8 cellular contexts compared by ENCODE assay signal in genomic region chr18:9916067-9916684, GRCh38. TPM values are rescaled to one million over a fixed set of nuclear protein-coding genes. Genes with fewer than 3 reads are reported as not detected.
A peak's percentile ranks its signal among the peaks of the same experiment; 100 is the strongest.
DNase-seq lines count a peak whose midpoint lies in the region; ATAC-seq and TF ChIP-seq lines count a peak whose summit lies in the region.

No MANE protein-coding gene starts in this region.

- H3K9me3 ChIP-seq in HCT116 (ENCODE audit: control insufficient read depth in 1 of 2, insufficient read depth in 1 of 2, low read depth in 1 of 2, low read length in 2 of 2): no peaks in the 10 kb centered on the region
- H3K9me3 ChIP-seq in SU-DHL-6 (ENCODE audit: insufficient read depth, low read length): no peaks in the 10 kb centered on the region

- TF ChIP-seq RAD21 in HCT116 (IDR thresholded peaks at IDR 0.05; ENCODE audit: low read depth): no peak

- POLR2A ChIA-PET in HCT116 (lab: Charles Lee): no interaction called here

- H3K4me2 ChIP-seq in HCT116 (ENCODE audit: low read length) (peak overlapping the region; percentile 74), SU-DHL-6 (ENCODE audit: low read depth, low read length, poor library complexity, severe bottlenecking) (peak overlapping the region; percentile 91)

- no peak for DNase-seq in HCT116 (ENCODE audit: low read depth, low spot score)
- peak; percentile 39 for DNase-seq in fibroblast of the aortic adventitia (ENCODE audit: low read depth)
- DNase-seq in NCI-H446 treated with DMSO at 0.1 percent for 48 hours (lab: John Stamatoyannopoulos, UW): no peak
- DNase-seq in DMS79 treated with DMSO at 0.1 percent for 48 hours (lab: John Stamatoyannopoulos, UW): no peak
- DNase-seq in NCI-H2029 (lab: John Stamatoyannopoulos, UW): no peak

- H3K27me3 ChIP-seq in HCT116 (ENCODE audit: insufficient read depth, low read length) (no peaks in the 10 kb centered on the region), SU-DHL-6 (ENCODE audit: low read length) (no peaks in the 10 kb centered on the region)

- RAD21 ChIA-PET in HCT116 (lab: Charles Lee; ENCODE audit: low non-redundant PET in 1 of 2, low total read pairs in 2 of 2, uncharacterized antibody in 2 of 2, unreplicated experiment in 2 of 2): no interaction called here

- TF ChIP-seq CTCF in HCT116 (IDR thresholded peaks at IDR 0.05 in 2 of 3, conservative IDR thresholded peaks at IDR 0.05 in 1 of 3; ENCODE audit: borderline replicate concordance in 1 of 3, insufficient read depth in 1 of 3, low read depth in 2 of 3, low read length in 2 of 3): no peak
- no peak for TF ChIP-seq CTCF in SU-DHL-6 (IDR thresholded peaks at IDR 0.05; ENCODE audit: insufficient read depth, low read length, poor library complexity, severe bottlenecking)
- TF ChIP-seq CTCF in fibroblast of the aortic adventitia (IDR thresholded peaks at IDR 0.05; ENCODE audit: insufficient read depth, low read length): no peak

- BruUV-seq in HCT116 (replicated peaks; lab: Mats Ljungman, UMichigan): no TSS peak

- no peak for TF ChIP-seq POLR2A in HCT116 (IDR thresholded peaks at IDR 0.05; ENCODE audit: borderline replicate concordance, extremely low read depth, insufficient read depth, insufficient read length)

- H3K9me2 ChIP-seq in HCT116 (ENCODE audit: insufficient read depth) (no peaks in the 10 kb centered on the region), SU-DHL-6 (replicated peaks; ENCODE audit: insufficient read depth, low read length) (no peaks in the 10 kb centered on the region)

- peaks cover 67% of the 10 kb centered on the region for H3K79me2 ChIP-seq in HCT116 (ENCODE audit: insufficient read depth, low read length)
- peaks cover 71% of the 10 kb centered on the region for H3K79me2 ChIP-seq in SU-DHL-6 (ENCODE audit: insufficient read depth, low read length)

- H3K9ac ChIP-seq in HCT116 (ENCODE audit: low read length) (peak overlapping the region; percentile 85), SU-DHL-6 (ENCODE audit: low read length) (peak overlapping the region; percentile 96)

- H2AFZ ChIP-seq in HCT116 (ENCODE audit: low read depth, low read length, poor library complexity, severe bottlenecking) (no peak overlapping the region), SU-DHL-6 (ENCODE audit: low read depth, low read length, severe bottlenecking) (no peak overlapping the region)

- 0 out of 2 replicates have a peak, but pooled peaks cover 7% of the 10 kb centered on the region for H3F3A ChIP-seq in SU-DHL-6 (ENCODE audit: insufficient read depth)

- H3K4me3 ChIP-seq in HCT116 (replicated peaks in 1 of 2; ENCODE audit: low read depth in 1 of 2, low read length in 2 of 2) (peak overlapping the region; percentile 64 to 78), SU-DHL-6 (ENCODE audit: insufficient read depth, low read length, poor library complexity, severe bottlenecking) (peak overlapping the region; percentile 61), fibroblast of the aortic adventitia (ENCODE audit: low read depth, low read length) (peak overlapping the region; percentile 83), skin epidermis (peak overlapping the region in 5 of 7 experiments; percentile 2 to 98 (median 89))

- peaks cover 49 to 63% of the 10 kb centered on the region in 2 experiments for H3K4me1 ChIP-seq in HCT116 (ENCODE audit: control insufficient read depth in 1 of 2, insufficient read depth in 2 of 2, low read length in 2 of 2)

- intact Hi-C loops in HCT116 (cut with micrococcal nuclease): loop anchor here (10.0 kb wide), 1 partner anchor 301 kb away; the partner anchor contains the start of gene PPP4R1

- peaks cover 47% of the 10 kb centered on the region for H4K20me1 ChIP-seq in HCT116 (ENCODE audit: insufficient read depth)
- H4K20me1 ChIP-seq in SU-DHL-6 (ENCODE audit: low read depth, low read length): peaks cover 55% of the 10 kb centered on the region

- ATAC-seq in HCT116: no peak
- no peak for ATAC-seq in GM21423 (IDR thresholded peaks at IDR 0.05; ENCODE audit: unreplicated experiment)

- H3K27ac ChIP-seq in HCT116 (ENCODE audit: low read depth, low read length): no peak overlapping the region
- H3K27ac ChIP-seq in SU-DHL-6 (ENCODE audit: low read depth, low read length): peak overlapping the region; percentile 20; the same call in 1 of the 2 replicates
- peak overlapping the region in 15 of 21 experiments; percentile 27 to 100 (median 99) for H3K27ac ChIP-seq in skin epidermis

- CTCF ChIA-PET in HCT116 (lab: Charles Lee): no interaction called here

- H3K36me3 ChIP-seq in HCT116 (ENCODE audit: control insufficient read depth in 1 of 2, insufficient read depth in 2 of 2, low read length in 2 of 2) (no peaks in the 10 kb centered on the region), SU-DHL-6 (ENCODE audit: low read length) (no peaks in the 10 kb centered on the region)

TF ChIP-seq in HCT116, 20 proteins besides CTCF, POLR2A, EP300 and RAD21:
- TF ChIP-seq REST (IDR thresholded peaks at IDR 0.05; ENCODE audit: low read depth) (no peak), SIN3A (IDR thresholded peaks at IDR 0.05; ENCODE audit: low read depth) (no peak), CBX3 (IDR thresholded peaks at IDR 0.05; ENCODE audit: low read depth) (no peak), SRF (IDR thresholded peaks at IDR 0.05; ENCODE audit: low read depth) (no peak), YY1 (IDR thresholded peaks at IDR 0.05; ENCODE audit: extremely low read depth, insufficient replicate concordance, low read depth, low read length) (no peak), EZH2 (IDR thresholded peaks at IDR 0.05) (no peak), POLR2AphosphoS5 (IDR thresholded peaks at IDR 0.05; ENCODE audit: low read depth, low read length) (no peak)
- TF ChIP-seq, protein P1, sequence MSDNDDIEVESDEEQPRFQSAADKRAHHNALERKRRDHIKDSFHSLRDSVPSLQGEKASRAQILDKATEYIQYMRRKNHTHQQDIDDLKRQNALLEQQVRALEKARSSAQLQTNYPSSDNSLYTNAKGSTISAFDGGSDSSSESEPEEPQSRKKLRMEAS (IDR thresholded peaks at IDR 0.05): no peak
- TF ChIP-seq, protein P2, sequence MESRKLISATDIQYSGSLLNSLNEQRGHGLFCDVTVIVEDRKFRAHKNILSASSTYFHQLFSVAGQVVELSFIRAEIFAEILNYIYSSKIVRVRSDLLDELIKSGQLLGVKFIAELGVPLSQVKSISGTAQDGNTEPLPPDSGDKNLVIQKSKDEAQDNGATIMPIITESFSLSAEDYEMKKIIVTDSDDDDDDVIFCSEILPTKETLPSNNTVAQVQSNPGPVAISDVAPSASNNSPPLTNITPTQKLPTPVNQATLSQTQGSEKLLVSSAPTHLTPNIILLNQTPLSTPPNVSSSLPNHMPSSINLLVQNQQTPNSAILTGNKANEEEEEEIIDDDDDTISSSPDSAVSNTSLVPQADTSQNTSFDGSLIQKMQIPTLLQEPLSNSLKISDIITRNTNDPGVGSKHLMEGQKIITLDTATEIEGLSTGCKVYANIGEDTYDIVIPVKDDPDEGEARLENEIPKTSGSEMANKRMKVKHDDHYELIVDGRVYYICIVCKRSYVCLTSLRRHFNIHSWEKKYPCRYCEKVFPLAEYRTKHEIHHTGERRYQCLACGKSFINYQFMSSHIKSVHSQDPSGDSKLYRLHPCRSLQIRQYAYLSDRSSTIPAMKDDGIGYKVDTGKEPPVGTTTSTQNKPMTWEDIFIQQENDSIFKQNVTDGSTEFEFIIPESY (IDR thresholded peaks at IDR 0.05; ENCODE audit: extremely low read depth, insufficient replicate concordance, low read length): no peak

RNA-seq across cellular contexts. Expression of gene VAPA, which starts 2.4 kb away (rescaled TPM):
- total RNA-seq in HCT116 (2021; ENCODE audit: unreplicated experiment) (295 TPM), fibroblast of the aortic adventitia (ENCODE audit: low replicate concordance) (324 and 436 TPM in 2 replicates)
- 170 and 206 TPM in 2 replicates for polyA plus RNA-seq in HCT116 (2012)

RNA-seq across cellular contexts. Expression of gene TXNDC2, which starts 30.4 kb away (rescaled TPM):
- 0.12 TPM for total RNA-seq in HCT116 (2021; ENCODE audit: unreplicated experiment)
- polyA plus RNA-seq in HCT116 (2012): 0.03 and 0.05 TPM in 2 replicates
- 0.16 and 0.27 TPM in 2 replicates for total RNA-seq in fibroblast of the aortic adventitia (ENCODE audit: low replicate concordance)
